12 cellular contexts compared by ENCODE assay signal in genomic region chr7:135775915-135776314, GRCh38. TPM values are rescaled to one million over a fixed set of nuclear protein-coding genes. Genes with fewer than 3 reads are reported as not detected.
"Had no signal": no experiment of that assay in that cellular context is flagged by ENCODE, and none has a peak within 500 bp of the region (broad histone marks: within the 10 kb centered on the region; RNA-seq: fewer than 3 reads in every experiment).

No MANE protein-coding gene starts in this region.

RNA-seq across cellular contexts. Expression of gene FAM180A, which starts 27.3 kb away (rescaled TPM):
- total RNA-seq: dermis microvascular lymphatic vessel endothelial cell, endodermal cell, glomerular endothelial cell, kidney epithelial cell, lung microvascular endothelial cell, mesothelial cell of epicardium had no signal

RNA-seq across cellular contexts. Expression of gene SLC13A4, which starts 47.9 kb away (rescaled TPM):
- total RNA-seq: colonic mucosa, dermis microvascular lymphatic vessel endothelial cell, gastrocnemius medialis, glomerular endothelial cell, left cardiac atrium, left lung, lung microvascular endothelial cell, mesenteric fat pad, mesothelial cell of epicardium, mucosa of descending colon had no signal
